In genomic region chr7:156071612-156072011, GRCh38 we compare ENCODE assay signal across 22 cellular contexts.
"Had no signal": no experiment of that assay in that cellular context is flagged by ENCODE, and none has a peak within 500 bp of the region (broad histone marks: within the 10 kb centered on the region; RNA-seq: fewer than 3 reads in every experiment).

No MANE protein-coding gene starts in this region.

- H3K27me3 ChIP-seq: colonic mucosa, esophagus muscularis mucosa, foreskin keratinocyte, hepatocyte, left lung had no signal

- H3K27ac ChIP-seq: colonic mucosa, dorsolateral prefrontal cortex, esophagus muscularis mucosa, foreskin keratinocyte, gastroesophageal sphincter, heart left ventricle, hepatocyte, left lung, lower lobe of right lung had no signal

- H3K36me3 ChIP-seq: colonic mucosa, esophagus muscularis mucosa, gastroesophageal sphincter, heart left ventricle, left lung, lower lobe of right lung had no signal

- H3K36me3 Mint-ChIP-seq: immature natural killer cell had no signal

- H3K4me1 Mint-ChIP-seq: immature natural killer cell had no signal

- H3K4me1 ChIP-seq: colonic mucosa, esophagus muscularis mucosa, foreskin keratinocyte, gastroesophageal sphincter, heart left ventricle, left lung, lower lobe of right lung had no signal

- DNase-seq: cerebellar nuclear complex; colonic mucosa; dermis blood vessel endothelial cell; dorsolateral prefrontal cortex; effector CD4-positive, alpha-beta T cell; effector memory CD4-positive, alpha-beta T cell; foreskin keratinocyte; heart left ventricle; hypothalamus; immature natural killer cell; islet precursor cell; kidney; kidney glomerular epithelial cell; left colon; left lung; left ventricle myocardium superior; lower lobe of right lung; mesenchymal stem cell; midbrain had no signal

- H3K9me3 ChIP-seq: colonic mucosa, esophagus muscularis mucosa, gastroesophageal sphincter, heart left ventricle, left lung, lower lobe of right lung had no signal

- H3K4me3 ChIP-seq: colonic mucosa, dorsolateral prefrontal cortex, esophagus muscularis mucosa, gastroesophageal sphincter, heart left ventricle, hepatocyte, left lung, lower lobe of right lung had no signal

- H3K27ac Mint-ChIP-seq: immature natural killer cell had no signal

- H3K4me3 Mint-ChIP-seq: immature natural killer cell had no signal

- ATAC-seq: foreskin keratinocyte, gastroesophageal sphincter, heart left ventricle, left colon, left lung, left ventricle myocardium superior, lower lobe of right lung had no signal
